Comparison of ENCODE assay signal across 8 cellular contexts in genomic region chr2:68253211-68254068, GRCh38. TPM values are rescaled to one million over a fixed set of nuclear protein-coding genes. Genes with fewer than 3 reads are reported as not detected.
DNase-seq lines count a peak whose midpoint lies in the region; ATAC-seq, FAIRE-seq and TF ChIP-seq lines count a peak whose summit lies in the region.

No MANE protein-coding gene starts in this region.

- TF ChIP-seq EP300 in GM12878 (IDR thresholded peaks at IDR 0.05; ENCODE audit: borderline replicate concordance in 1 of 2, control insufficient read depth in 1 of 2, low read depth in 2 of 2, low read length in 2 of 2) = no peak

- no peak for TF ChIP-seq CTCF in OCI-LY7 (conservative IDR thresholded peaks at IDR 0.05; ENCODE audit: low read length)
- no peak for TF ChIP-seq CTCF in GM12878 (IDR thresholded peaks at IDR 0.05 in 2 of 3, conservative IDR thresholded peaks at IDR 0.05 in 1 of 3; ENCODE audit: control insufficient read depth in 2 of 3, extremely low read depth in 1 of 3, insufficient read depth in 1 of 3, low read depth in 3 of 3, low read length in 3 of 3)
- TF ChIP-seq CTCF in left lung (IDR thresholded peaks at IDR 0.05) = no peak
- no peak for TF ChIP-seq CTCF in omental fat pad (IDR thresholded peaks at IDR 0.05)

- BruUV-seq in OCI-LY7 (replicated peaks; lab: Mats Ljungman, UMichigan) (no TSS peak), GM12878 (replicated peaks; lab: Mats Ljungman, UMichigan) (TSS peak; percentile 93)

- no peak for TF ChIP-seq POLR2A in H54 (IDR thresholded peaks at IDR 0.05; ENCODE audit: low read depth, low read length)
- no peak for TF ChIP-seq POLR2A in GM12878 (IDR thresholded peaks at IDR 0.05; ENCODE audit: low read depth, low read length)

- H3K36me3 ChIP-seq in OCI-LY7 (ENCODE audit: insufficient read depth, low read length) (peaks cover 26% of the 10 kb centered on the region), GM12878 (ENCODE audit: control insufficient read depth in 2 of 2, insufficient read depth in 2 of 2, low read length in 1 of 2) (no peaks in the 10 kb centered on the region), left lung (no peaks in the 10 kb centered on the region)

- no peak for DNase-seq in H54 (ENCODE audit: insufficient read length, low spot score)
- DNase-seq in OCI-LY7 (ENCODE audit: low spot score) = peak; percentile 53
- no peak for DNase-seq in GM12878 (ENCODE audit: low read depth, low spot score)
- no peak for DNase-seq in left lung
- peak; percentile 28 for DNase-seq in stimulated activated naive CD4-positive, alpha-beta T cell treated with Interleukin-2 at 50 U/mL for 16 hours (lab: John Stamatoyannopoulos, UW)
- no peak for DNase-seq in omental fat pad (ENCODE audit: low spot score)

- SMC1A ChIA-PET in GM12878 (lab: Charles Lee; ENCODE audit: uncharacterized antibody, unreplicated experiment) = interaction anchor here (0.7 to 3.4 kb wide), 16 partner anchors 9 to 192 kb away, joined by 3 to 13 read pairs (median 3); no protein-coding TSS in a partner anchor

- H3K9me3 ChIP-seq in OCI-LY7 (ENCODE audit: low read length) (no peaks in the 10 kb centered on the region), GM12878 (replicated peaks; ENCODE audit: control insufficient read depth, insufficient read depth, low read length) (no peaks in the 10 kb centered on the region), left lung (no peaks in the 10 kb centered on the region)

- no peak for ATAC-seq in GM12878
- peak; percentile 16 for ATAC-seq in left lung
- ATAC-seq in omental fat pad (ENCODE audit: low FRiP score) = no peak
- ATAC-seq in GM21528 (IDR thresholded peaks at IDR 0.05; ENCODE audit: low FRiP score, unreplicated experiment) = no peak
- no peak for ATAC-seq in HG02981 (IDR thresholded peaks at IDR 0.05; ENCODE audit: unreplicated experiment)

- H3K4me1 ChIP-seq in OCI-LY7 (ENCODE audit: insufficient read depth, low read length, poor library complexity, severe bottlenecking) = peaks cover 42% of the 10 kb centered on the region
- H3K4me1 ChIP-seq in GM12878 (ENCODE audit: control insufficient read depth, insufficient read depth, low read length) = peaks cover 18% of the 10 kb centered on the region
- peaks cover 15 to 53% of the 10 kb centered on the region in 2 donors for H3K4me1 ChIP-seq in left lung

- peak; percentile 30 for FAIRE-seq in H54 (lab: Jason Lieb, UNC)
- FAIRE-seq in GM12878 (lab: Jason Lieb, UNC) = no peak

- TF ChIP-seq RAD21 in GM12878 (IDR thresholded peaks at IDR 0.05; ENCODE audit: insufficient read depth, low read depth, low read length) = 0 out of 2 replicates have a peak, but pooled peaks have one; percentile 3

- CTCF ChIA-PET in OCI-LY7 (lab: Charles Lee; ENCODE audit: unreplicated experiment) (interaction anchor here (0.5 kb wide), 1 partner anchor 71 kb away, joined by 4 read pairs; no protein-coding TSS in a partner anchor), GM12878 (lab: Yijun Ruan, JAX) (interaction anchor here (0.7 to 4.4 kb wide), 14 partner anchors 9 to 210 kb away, joined by 3 to 14 read pairs (median 3); partner anchors contain the start of gene PNO1)

- WGBS in GM12878 (ENCODE audit: insufficient coverage, insufficient replicate concordance, low lambda C conversion rate, missing lambda C conversion rate) = 2% methylated on average over 15 of the region's 16 CpGs

- POLR2A ChIA-PET in OCI-LY7 (lab: Charles Lee) = interaction anchor here (0.6 to 3.6 kb wide), 9 partner anchors 22 to 1462 kb away, joined by 3 to 15 read pairs (median 4); partner anchors contain the start of gene C1D
- POLR2A ChIA-PET in GM12878 (lab: Charles Lee) = interaction anchor here (0.5 to 2.0 kb wide), 6 partner anchors 9 to 191 kb away, joined by 3 to 5 read pairs (median 3); partner anchors contain the start of gene C1D

- H4K20me1 ChIP-seq in OCI-LY7 (ENCODE audit: insufficient read depth, low read length) (peaks cover 25% of the 10 kb centered on the region), GM12878 (ENCODE audit: control insufficient read depth, insufficient read depth) (peaks cover 2% of the 10 kb centered on the region; the same call in 1 of the 2 replicates)

- H3K27ac ChIP-seq in OCI-LY7 (ENCODE audit: low read depth, low read length, poor library complexity, severe bottlenecking) = peak overlapping the region; percentile 73
- peak overlapping the region; percentile 81 for H3K27ac ChIP-seq in GM12878 (ENCODE audit: control insufficient read depth, insufficient read depth)
- H3K27ac ChIP-seq in left lung = peak overlapping the region; percentile 96 to 99

- peak overlapping the region; percentile 67 for H2AFZ ChIP-seq in OCI-LY7 (ENCODE audit: low read length)
- H2AFZ ChIP-seq in GM12878 (ENCODE audit: control insufficient read depth, low read depth, low read length) = peak overlapping the region; percentile 83

- no peaks in the 10 kb centered on the region for H3K9me2 ChIP-seq in OCI-LY7 (ENCODE audit: insufficient read depth, low read length)

- intact Hi-C loops in OCI-LY7 (cut with micrococcal nuclease; ENCODE audit: unreplicated experiment) (loop anchor here (2.0 to 5.0 kb wide), 4 partner anchors 23 to 187 kb away; no protein-coding TSS in a partner anchor), GM12878 (cut with micrococcal nuclease; ENCODE audit: unreplicated experiment) (loop anchor here (5.0 kb wide), 2 partner anchors 114 to 189 kb away; partner anchors contain the start of gene PLEK), left lung (cut with DNase I) (no loop called here)

- H3K79me2 ChIP-seq in OCI-LY7 (ENCODE audit: insufficient read depth, low read depth, low read length) = peaks cover 56% of the 10 kb centered on the region
- peaks cover 52% of the 10 kb centered on the region for H3K79me2 ChIP-seq in GM12878 (ENCODE audit: control insufficient read depth, insufficient read depth, low read length)

- peak overlapping the region; percentile 90 for H3K4me2 ChIP-seq in OCI-LY7 (ENCODE audit: low read length)
- peak overlapping the region; percentile 66 for H3K4me2 ChIP-seq in GM12878 (ENCODE audit: control insufficient read depth, insufficient read depth)

- RAD21 ChIA-PET in GM12878 (lab: Charles Lee; ENCODE audit: unreplicated experiment) = interaction anchor here (0.7 to 2.3 kb wide), 14 partner anchors 16 to 187 kb away, joined by 3 to 15 read pairs (median 3); no protein-coding TSS in a partner anchor

- H3K9ac ChIP-seq in GM12878 (ENCODE audit: control insufficient read depth, insufficient read depth, low read length) = peak overlapping the region; percentile 86

- no peaks in the 10 kb centered on the region for H3K27me3 ChIP-seq in GM12878 (replicated peaks in 1 of 2; ENCODE audit: control insufficient read depth in 2 of 2, insufficient read depth in 2 of 2, low read length in 1 of 2)
- H3K27me3 ChIP-seq in left lung = no peaks in the 10 kb centered on the region

- peak overlapping the region; percentile 89 for H3K4me3 ChIP-seq in OCI-LY7 (ENCODE audit: low read depth, low read length, poor library complexity, severe bottlenecking)
- H3K4me3 ChIP-seq in GM12878 = peak overlapping the region; percentile 81
- peak overlapping the region; percentile 75 to 81 for H3K4me3 ChIP-seq in left lung

- in situ Hi-C loops in GM12878 (cut with MboI) = no loop called here

TF ChIP-seq in GM12878, 131 proteins besides CTCF, POLR2A, EP300 and RAD21 (continues in another document):
- TF ChIP-seq MTA3 (IDR thresholded peaks at IDR 0.05; ENCODE audit: borderline replicate concordance, low read length) = peak; percentile 59; the same call in 1 of the 2 replicates
- 0 out of 2 replicates have a peak, but pooled peaks have one; percentile 20 for TF ChIP-seq MEF2A (IDR thresholded peaks at IDR 0.05; ENCODE audit: insufficient read depth, low read depth, low read length)
- TF ChIP-seq ZBTB33 (IDR thresholded peaks at IDR 0.05) = no peak
- peak; percentile 2; the same call in 1 of the 2 replicates for TF ChIP-seq NBN (IDR thresholded peaks at IDR 0.05)
- TF ChIP-seq PML (IDR thresholded peaks at IDR 0.05; ENCODE audit: low read length) = peak; percentile 20; the same call in 1 of the 2 replicates
- TF ChIP-seq RUNX3 (IDR thresholded peaks at IDR 0.05; ENCODE audit: low read length) = 0 out of 2 replicates have a peak, but pooled peaks have one; percentile 12
- TF ChIP-seq FOXM1 (IDR thresholded peaks at IDR 0.05; ENCODE audit: low read depth, low read length) = 0 out of 2 replicates have a peak, but pooled peaks have one; percentile 10

RNA-seq across cellular contexts. Expression of gene PPP3R1, which starts 1.1 kb away (rescaled TPM):
- 14.1 and 15.1 TPM in 2 replicates for total RNA-seq in OCI-LY7 (2014; rRNA removed; shearing (Covaris generic))
- 90.3 and 97.4 TPM in 2 replicates for total RNA-seq in OCI-LY7 (2022)
- total RNA-seq in GM12878 (2013; cell fraction: nucleolus; rRNA removed) = 13.2 and 14.7 TPM in 2 replicates
- 15.3 and 16.2 TPM in 2 replicates for total RNA-seq in GM12878 (2014; rRNA removed)
- 25.7 and 26.1 TPM in 2 replicates for total RNA-seq in GM12878 (2014; rRNA removed; fragmentation: Illumina TruSeq; extraction: Trizol)
- 61.0 and 62.5 TPM in 2 replicates for total RNA-seq in GM12878 (2021)
- polyA plus RNA-seq in GM12878 (2011; ENCODE audit: low read depth) = 20.5 TPM
- polyA plus RNA-seq in GM12878 (2011; rRNA removed) = 16.3 and 26.3 TPM in 2 replicates
- 5.5 and 9.1 TPM in 2 replicates for polyA plus RNA-seq in GM12878 (2011; cell fraction: cytosol; rRNA removed)
- polyA plus RNA-seq in GM12878 (2011; cell fraction: nucleus; rRNA removed) = 5.3 and 7.9 TPM in 2 replicates
- polyA plus RNA-seq in GM12878 (2012) = 30.7 and 36.5 TPM in 2 replicates
- polyA plus RNA-seq in GM12878 (2014; fragmentation: Illumina TruSeq; extraction: Trizol) = 43.0 and 55.7 TPM in 2 replicates
- 1 to 10 TPM; 5.4 to 9.7 TPM for polyA plus RNA-seq in GM12878 (2014; fragmentation: Nextera tagmentation; extraction: Ambion mirVana)
- 18.5 TPM in 2 replicates for polyA plus RNA-seq in GM12878 (2014; rRNA removed)
- 1 to 10 TPM; 1.5 to 6.2 TPM for polyA plus RNA-seq in GM12878 (2016; fragmentation: Nextera tagmentation; extraction: Ambion mirVana)
- polyA minus RNA-seq in GM12878 (2011; rRNA and poly(A)+ RNA removed) = 13.3 and 19.5 TPM in 2 replicates
- polyA minus RNA-seq in GM12878 (2011; cell fraction: cytosol; rRNA and poly(A)+ RNA removed) = 15.0 and 16.9 TPM in 2 replicates
- polyA minus RNA-seq in GM12878 (2011; cell fraction: nucleus; rRNA and poly(A)+ RNA removed) = 4.8 and 8.7 TPM in 2 replicates
- 10 to 100 TPM; 50.2 to 69.0 TPM for total RNA-seq in left lung
- 10 to 100 TPM; 34.0 to 44.9 (median 39.9) TPM for total RNA-seq in omental fat pad

Comparison
In these comparisons a context has a peak if more than half of its experiments do, and no peak if none do; other contexts are left out.
1. DNase-seq: peak in OCI-LY7 (single experiment) and stimulated activated naive CD4-positive, alpha-beta T cell treated with Interleukin-2 at 50 U/mL for 16 hours (single experiment); none in H54 (single experiment), GM12878 (single experiment), left lung (0 of 2) and omental fat pad (single experiment).
2. intact Hi-C loops: an anchor here in OCI-LY7 (2.0 to 5.0 kb wide) and GM12878 (5.0 kb wide); none called in left lung.
3. Peak in every context shown above with its lines, with median percentiles within 50 percentile points of each other: H3K27ac ChIP-seq and H3K4me3 ChIP-seq.